20 cellular contexts compared by ENCODE assay signal in the genomic region with DNA sequence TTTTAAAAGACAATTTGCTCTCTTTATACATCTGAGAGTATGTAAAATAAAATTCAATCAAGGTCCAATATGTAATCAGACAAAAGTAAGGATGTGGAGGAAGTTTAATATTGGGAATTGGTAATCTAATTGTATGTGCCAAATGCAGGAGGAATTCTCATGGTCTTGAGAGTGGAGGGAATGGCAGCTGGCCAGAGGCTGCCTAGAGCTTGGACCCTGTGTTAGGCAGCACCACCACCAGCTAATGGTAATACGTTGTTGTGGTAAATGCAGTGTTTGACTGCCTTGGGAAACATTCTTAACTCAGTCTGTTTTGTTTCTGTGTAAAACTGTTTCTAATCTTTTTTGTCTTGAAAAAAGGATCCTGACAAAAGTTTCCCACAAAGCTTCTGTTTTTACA. TPM values are rescaled to one million over a fixed set of nuclear protein-coding genes. Genes with fewer than 3 reads are reported as not detected.
A peak's percentile ranks its signal among the peaks of the same experiment; 100 is the strongest.
DNase-seq lines count a peak whose midpoint lies in the region; ATAC-seq, FAIRE-seq and TF ChIP-seq lines count a peak whose summit lies in the region.
"Had no signal": no experiment of that assay in that cellular context is flagged by ENCODE, and none has a peak within 500 bp of the region (broad histone marks: within the 10 kb centered on the region; RNA-seq: fewer than 3 reads in every experiment).

No MANE protein-coding gene starts in this region.

- peak; percentile 46 for FAIRE-seq in endothelial cell of umbilical vein (lab: Jason Lieb, UNC)

- BruUV-seq in endothelial cell of umbilical vein (replicated peaks; lab: Mats Ljungman, UMichigan) (no TSS peak), mammary epithelial cell (replicated peaks; lab: Mats Ljungman, UMichigan) (no TSS peak)

- no peaks in the 10 kb centered on the region for H4K20me1 ChIP-seq in endothelial cell of umbilical vein (replicated peaks; ENCODE audit: control insufficient read depth, extremely low read depth, insufficient read depth, low read length)
- no peaks in the 10 kb centered on the region for H4K20me1 ChIP-seq in mammary epithelial cell (ENCODE audit: insufficient read depth, low read length)

- no peak overlapping the region for H3K27ac ChIP-seq in right atrium auricular region
- H3K27ac ChIP-seq in VCaP = peak overlapping the region; percentile 44; the same call in 1 of the 2 replicates
- H3K27ac ChIP-seq in endothelial cell of umbilical vein (ENCODE audit: insufficient read depth, low read depth, low read length) = no peak overlapping the region
- no peak overlapping the region for H3K27ac ChIP-seq in mammary epithelial cell (ENCODE audit: insufficient read depth, low read depth, low read length)
- H3K27ac ChIP-seq: BLaER1 treated with 17β-estradiol and CSF1 and Interleukin-3, amounts not matched to agents 10 nM and 100 nM; SJCRH30 had no signal

- H3K27me3 ChIP-seq in right atrium auricular region (no peaks in the 10 kb centered on the region), endothelial cell of umbilical vein (ENCODE audit: control insufficient read depth in 2 of 2, insufficient read depth in 2 of 2, low read length in 2 of 2) (no peaks in the 10 kb centered on the region), mammary epithelial cell (ENCODE audit: insufficient read depth, low read length) (no peaks in the 10 kb centered on the region)
- H3K27me3 ChIP-seq: BLaER1 treated with 17β-estradiol and CSF1 and Interleukin-3, amounts not matched to agents 10 nM and 100 nM; SJCRH30 had no signal

- H3K79me2 ChIP-seq in endothelial cell of umbilical vein (ENCODE audit: control insufficient read depth, insufficient read depth, low read length) (peaks cover 96% of the 10 kb centered on the region), mammary epithelial cell (ENCODE audit: insufficient read depth, low read length) (peaks cover 76% of the 10 kb centered on the region)

- H3K9me3 ChIP-seq in right atrium auricular region = no peaks in the 10 kb centered on the region
- H3K9me3 ChIP-seq in endothelial cell of umbilical vein (replicated peaks; ENCODE audit: control insufficient read depth, insufficient read depth, low read length) = no peaks in the 10 kb centered on the region
- H3K9me3 ChIP-seq in mammary epithelial cell (replicated peaks; ENCODE audit: insufficient read depth, low read length) = no peaks in the 10 kb centered on the region
- H3K9me3 ChIP-seq: SJCRH30 had no signal

- CTCF ChIA-PET in endothelial cell of umbilical vein (lab: Charles Lee) (interaction anchor here (1.2 to 1.6 kb wide), 2 partner anchors 204 to 225 kb away, joined by 3 to 5 read pairs; no protein-coding TSS in a partner anchor), mammary epithelial cell (lab: Charles Lee; ENCODE audit: low non-redundant PET) (no interaction called here)

- TF ChIP-seq POLR2A in endothelial cell of umbilical vein (IDR thresholded peaks at IDR 0.05; ENCODE audit: low read depth, low read length) = no peak

- dilution Hi-C loops in endothelial cell of umbilical vein (cut with MboI; ENCODE audit: extremely low pct_ligation_motif_present, low sequenced_read_pairs) = no loop called here
- dilution Hi-C loops in mammary epithelial cell (cut with HindIII; ENCODE audit: low sequenced_read_pairs) = loop anchor here (25.0 kb wide), 1 partner anchor 374 kb away; a partner anchor contains a TSS

- TF ChIP-seq CTCF in right atrium auricular region (IDR thresholded peaks at IDR 0.05) (no peak), VCaP (conservative IDR thresholded peaks at IDR 0.05) (no peak), endothelial cell of umbilical vein (IDR thresholded peaks at IDR 0.05; ENCODE audit: extremely low read depth in 1 of 2, insufficient read depth in 1 of 2, low read depth in 1 of 2, low read length in 2 of 2) (no peak), mammary epithelial cell (conservative IDR thresholded peaks at IDR 0.05 in 1 of 2, IDR thresholded peaks at IDR 0.05 in 1 of 2; ENCODE audit: extremely low read depth in 1 of 2, insufficient read depth in 1 of 2, low read depth in 1 of 2, low read length in 2 of 2) (no peak)

- no peak for ATAC-seq in Right ventricle myocardium superior (ENCODE audit: poor library complexity)

- peaks cover 0 to 26% of the 10 kb centered on the region in 2 donors for H3K4me1 ChIP-seq in right atrium auricular region
- H3K4me1 ChIP-seq in endothelial cell of umbilical vein (ENCODE audit: control insufficient read depth, extremely low read depth, insufficient read depth, low read length) = peaks cover 49% of the 10 kb centered on the region
- H3K4me1 ChIP-seq in mammary epithelial cell (ENCODE audit: insufficient read depth, low read length) = peaks cover 6% of the 10 kb centered on the region
- H3K4me1 ChIP-seq: SJCRH30 had no signal

- no peaks in the 10 kb centered on the region for H3K9me1 ChIP-seq in endothelial cell of umbilical vein (replicated peaks; ENCODE audit: control insufficient read depth, extremely low read depth, insufficient read depth, low read length)

- no peaks in the 10 kb centered on the region for H3K36me3 ChIP-seq in right atrium auricular region
- no peaks in the 10 kb centered on the region for H3K36me3 ChIP-seq in endothelial cell of umbilical vein (ENCODE audit: control insufficient read depth in 2 of 2, extremely low read depth in 1 of 2, insufficient read depth in 2 of 2, low read length in 2 of 2)
- H3K36me3 ChIP-seq in mammary epithelial cell (ENCODE audit: insufficient read depth, low read length) = no peaks in the 10 kb centered on the region
- H3K36me3 ChIP-seq: SJCRH30 had no signal

- no peak overlapping the region for H2AFZ ChIP-seq in endothelial cell of umbilical vein (ENCODE audit: low read depth, low read length)
- no peak overlapping the region for H2AFZ ChIP-seq in mammary epithelial cell (ENCODE audit: low read depth, low read length)

- DNase-seq in Right ventricle myocardium superior (peak; percentile 35), right atrium auricular region (ENCODE audit: low spot score) (no peak), endothelial cell of umbilical vein (ENCODE audit: low read depth, low spot score) (peak; percentile 50), NCI-H748 treated with DMSO at 0.1 percent for 48 hours (lab: John Stamatoyannopoulos, UW) (no peak), amniotic stem cell (lab: John Stamatoyannopoulos, UW) (no peak), mammary epithelial cell (no peak), NAMALWA (ENCODE audit: low spot score) (no peak)
- DNase-seq: CD8-positive, alpha-beta memory T cell; H7; MM.1S; NCI-H1105; NCI-H1694 treated with DMSO at 0.1 percent for 48 hours; NCI-H2107; NCI-H2227 treated with DMSO at 0.1 percent for 48 hours; NCI-H526; OCI-M1; RPMI8226; SJCRH30 had no signal

- no peak overlapping the region for H3K4me3 ChIP-seq in right atrium auricular region
- no peak overlapping the region for H3K4me3 ChIP-seq in endothelial cell of umbilical vein (replicated peaks in 1 of 3; ENCODE audit: insufficient read depth in 1 of 3, low read depth in 1 of 3, low read length in 3 of 3)
- H3K4me3 ChIP-seq in mammary epithelial cell (replicated peaks in 1 of 3; ENCODE audit: insufficient read depth in 1 of 3, low read depth in 2 of 3, low read length in 3 of 3) = no peak overlapping the region
- H3K4me3 ChIP-seq: BLaER1 treated with 17β-estradiol and CSF1 and Interleukin-3, amounts not matched to agents 10 nM and 100 nM; SJCRH30 had no signal

- intact Hi-C loops in Right ventricle myocardium superior (cut with DNase I) = no loop called here
- intact Hi-C loops in endothelial cell of umbilical vein (cut with micrococcal nuclease) = loop anchor here (10.0 kb wide), 1 partner anchor 537 kb away; no protein-coding TSS in a partner anchor
- intact Hi-C loops in mammary epithelial cell (cut with micrococcal nuclease) = no loop called here

- H3K9ac ChIP-seq in endothelial cell of umbilical vein (replicated peaks; ENCODE audit: extremely low read depth, insufficient read depth, low read length) (no peak overlapping the region), mammary epithelial cell (ENCODE audit: insufficient read depth, low read length) (no peak overlapping the region)

- no peak overlapping the region for H3K4me2 ChIP-seq in endothelial cell of umbilical vein (ENCODE audit: insufficient read depth, low read length)
- no peak overlapping the region for H3K4me2 ChIP-seq in mammary epithelial cell (ENCODE audit: insufficient read depth, low read depth, low read length)
- H3K4me2 ChIP-seq: BLaER1 treated with 17β-estradiol and CSF1 and Interleukin-3, amounts not matched to agents 10 nM and 100 nM had no signal

- POLR2A ChIA-PET in endothelial cell of umbilical vein (lab: Charles Lee) = no interaction called here

- in situ Hi-C loops in mammary epithelial cell (cut with MboI; ENCODE audit: low sequenced_read_pairs in 2 of 2) = no loop called here

- 91% methylated on average over 1 of the region's 1 CpG for WGBS in mammary epithelial cell (ENCODE audit: low coverage, missing lambda C conversion rate)

TF ChIP-seq in endothelial cell of umbilical vein, 7 proteins besides CTCF, POLR2A, EP300 and RAD21:
- TF ChIP-seq JUN (IDR thresholded peaks at IDR 0.05; ENCODE audit: borderline replicate concordance, insufficient read depth, insufficient read length, low read depth) = no peak
- TF ChIP-seq EZH2 (IDR thresholded peaks at IDR 0.05; ENCODE audit: borderline replicate concordance, low read depth, low read length, severe bottlenecking) = no peak
- TF ChIP-seq GATA2 (IDR thresholded peaks at IDR 0.05; ENCODE audit: insufficient read depth, insufficient read length, low read depth, low read length) = no peak
- TF ChIP-seq MYC (IDR thresholded peaks at IDR 0.05; ENCODE audit: low read depth, low read length) = no peak
- TF ChIP-seq, protein P1, sequence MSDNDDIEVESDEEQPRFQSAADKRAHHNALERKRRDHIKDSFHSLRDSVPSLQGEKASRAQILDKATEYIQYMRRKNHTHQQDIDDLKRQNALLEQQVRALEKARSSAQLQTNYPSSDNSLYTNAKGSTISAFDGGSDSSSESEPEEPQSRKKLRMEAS (IDR thresholded peaks at IDR 0.05; ENCODE audit: insufficient read depth, insufficient read length) = no peak
- TF ChIP-seq POLR2AphosphoS5 (IDR thresholded peaks at IDR 0.05; ENCODE audit: insufficient read depth, low read depth, low read length) = no peak
- TF ChIP-seq FOS (IDR thresholded peaks at IDR 0.05; ENCODE audit: borderline replicate concordance, insufficient read depth, low read length) = no peak
TF ChIP-seq in endothelial cell of umbilical vein: peak in this region for 0.

RNA-seq across cellular contexts. Expression of a gene that starts 30.0 kb away (rescaled TPM):
- total RNA-seq in Right ventricle myocardium superior = 48.0 TPM
- 10 to 100 TPM; 29.6 to 35.2 TPM for total RNA-seq in right atrium auricular region
- 337 and 360 TPM in 2 replicates for total RNA-seq in endothelial cell of umbilical vein
- polyA plus RNA-seq in endothelial cell of umbilical vein = 67.7 and 89.9 TPM in 2 replicates
- polyA plus RNA-seq in endothelial cell of umbilical vein (2011; cell fraction: cytosol; rRNA removed) = 139 and 144 TPM in 2 replicates
- polyA plus RNA-seq in endothelial cell of umbilical vein (2011; cell fraction: nucleus; rRNA removed) = 61.6 and 91.9 TPM in 2 replicates
- 237 and 304 TPM in 2 replicates for polyA plus RNA-seq in endothelial cell of umbilical vein (2012)
- polyA minus RNA-seq in endothelial cell of umbilical vein = 254 and 269 TPM in 2 replicates
- 19.5 TPM for polyA minus RNA-seq in endothelial cell of umbilical vein (2011; cell fraction: cytosol; rRNA and poly(A)+ RNA removed)
- 119 and 168 TPM in 2 replicates for polyA minus RNA-seq in endothelial cell of umbilical vein (2011; cell fraction: nucleus; rRNA and poly(A)+ RNA removed)
- 10 to 100 TPM; 51.5 to 61.2 TPM for total RNA-seq in mammary epithelial cell
- 52.5 TPM for polyA plus RNA-seq in mammary epithelial cell
- polyA minus RNA-seq in mammary epithelial cell = 77.7 TPM

Comparison
In these comparisons a context has a peak if more than half of its experiments do, and no peak if none do; other contexts are left out.
1. DNase-seq: peak in Right ventricle myocardium superior (single experiment) and endothelial cell of umbilical vein (single experiment); none in right atrium auricular region (single experiment), NCI-H748 treated with DMSO at 0.1 percent for 48 hours (single experiment), amniotic stem cell (single experiment), mammary epithelial cell (single experiment) and NAMALWA (single experiment).